16 cellular contexts compared by ENCODE assay signal in the genomic region with DNA sequence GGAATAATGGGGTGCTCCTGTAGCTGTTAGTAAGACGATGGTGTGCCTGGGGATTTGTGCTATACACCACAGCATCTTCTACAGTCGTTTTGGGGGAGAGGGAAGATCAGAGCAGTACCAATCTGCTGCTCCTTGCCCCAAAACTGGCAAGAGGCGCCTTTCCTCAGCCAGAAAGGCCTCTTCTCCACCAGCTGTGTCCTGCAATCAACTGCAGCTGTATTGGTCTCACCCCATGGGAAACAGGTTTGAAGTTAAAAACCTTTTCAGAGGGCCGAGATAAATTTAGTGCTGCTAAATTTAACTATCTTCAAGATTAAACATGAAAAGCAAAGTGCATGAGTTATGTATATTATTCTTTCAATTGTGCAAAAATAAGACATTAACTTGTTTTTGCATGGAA. TPM values are rescaled to one million over a fixed set of nuclear protein-coding genes. Genes with fewer than 3 reads are reported as not detected.
DNase-seq lines count a peak whose midpoint lies in the region; ATAC-seq and TF ChIP-seq lines count a peak whose summit lies in the region.
"Had no signal": no experiment of that assay in that cellular context is flagged by ENCODE, and none has a peak within 500 bp of the region (broad histone marks: within the 10 kb centered on the region; RNA-seq: fewer than 3 reads in every experiment).

No MANE protein-coding gene starts in this region.

- no peaks in the 10 kb centered on the region for H3K27me3 Mint-ChIP-seq in CD4-positive, CD25-positive, alpha-beta regulatory T cell
- no peaks in the 10 kb centered on the region for H3K27me3 Mint-ChIP-seq in CD8-positive, alpha-beta memory T cell
- H3K27me3 Mint-ChIP-seq in T-cell (no peaks in the 10 kb centered on the region), memory B cell (no peaks in the 10 kb centered on the region), GM23338 (ENCODE audit: insufficient read depth, low read depth, poor library complexity) (peaks cover 4% of the 10 kb centered on the region)

- H3K36me3 ChIP-seq in CD4-positive, CD25-positive, alpha-beta regulatory T cell (ENCODE audit: control insufficient read depth, insufficient read depth, low read length): no peaks in the 10 kb centered on the region
- H3K36me3 ChIP-seq in CD8-positive, alpha-beta memory T cell (ENCODE audit: insufficient read depth, low read length): no peaks in the 10 kb centered on the region
- no peaks in the 10 kb centered on the region for H3K36me3 ChIP-seq in GM23338 (ENCODE audit: insufficient read depth)
- H3K36me3 ChIP-seq: brain microvascular endothelial cell, spleen, stomach had no signal

- no peaks in the 10 kb centered on the region for H3F3A ChIP-seq in GM23338 (replicated peaks; ENCODE audit: low read depth)

- peak overlapping the region; percentile 56 to 87 (median 85) for H3K4me3 Mint-ChIP-seq in CD4-positive, CD25-positive, alpha-beta regulatory T cell
- peak overlapping the region; percentile 24 to 95 (median 72) for H3K4me3 Mint-ChIP-seq in CD8-positive, alpha-beta memory T cell
- H3K4me3 Mint-ChIP-seq in T-cell (peak overlapping the region; percentile 9 to 54 (median 43)), memory B cell (peak overlapping the region; percentile 25), GM23338 (no peak overlapping the region)
- H3K4me3 Mint-ChIP-seq: HFFc6 had no signal

- peaks cover 36% of the 10 kb centered on the region for H3K4me1 ChIP-seq in CD4-positive, CD25-positive, alpha-beta regulatory T cell (ENCODE audit: control insufficient read depth, insufficient read depth, low read length, poor library complexity, severe bottlenecking)
- peaks cover 16% of the 10 kb centered on the region for H3K4me1 ChIP-seq in CD8-positive, alpha-beta memory T cell (ENCODE audit: insufficient read depth, low read length)
- H3K4me1 ChIP-seq in GM23338 (ENCODE audit: insufficient read depth): peaks cover 21% of the 10 kb centered on the region

- CTCF ChIA-PET in CD8-positive, alpha-beta memory T cell (lab: Charles Lee): interaction anchor here (0.6 to 4.2 kb wide), 5 partner anchors 15 to 1370 kb away, joined by 3 to 44 read pairs (median 3); a partner anchor contains a TSS
- CTCF ChIA-PET in T-cell (lab: Charles Lee): interaction anchor here in 1 of 2 donors (0.5 to 1.3 kb wide), 2 partner anchors 10 to 522 kb away, joined by 3 read pairs; no protein-coding TSS in a partner anchor

- peak overlapping the region; percentile 1 for H3K27ac ChIP-seq in CD4-positive, CD25-positive, alpha-beta regulatory T cell (ENCODE audit: insufficient read depth, low read length, poor library complexity, severe bottlenecking)
- H3K27ac ChIP-seq in CD8-positive, alpha-beta memory T cell (ENCODE audit: low read depth, low read length): no peak overlapping the region
- no peak overlapping the region for H3K27ac ChIP-seq in GM23338 (ENCODE audit: low read depth)
- H3K27ac ChIP-seq: brain microvascular endothelial cell, hepatocyte had no signal

- H3K79me2 ChIP-seq in GM23338 (replicated peaks; ENCODE audit: insufficient read depth): peaks cover 24% of the 10 kb centered on the region

- DNase-seq in CD4-positive, CD25-positive, alpha-beta regulatory T cell: no peak
- DNase-seq in CD8-positive, alpha-beta memory T cell: no peak
- DNase-seq in T-cell: no peak
- DNase-seq in memory B cell (ENCODE audit: low spot score in 2 of 2): no peak
- DNase-seq in putamen (ENCODE audit: low spot score): no peak
- no peak for DNase-seq in GM23338 (ENCODE audit: low spot score)
- DNase-seq: activated effector memory CD4-positive, alpha-beta T cell treated with Interleukin-2 at 50 U/mL for 16 hours; brain microvascular endothelial cell; HFFc6; NCI-H1930; NCI-H526; spleen; stomach had no signal

- H3K9me2 ChIP-seq in GM23338 (ENCODE audit: insufficient read depth): no peaks in the 10 kb centered on the region

- peaks cover 15 to 38% (median 20%) of the 10 kb centered on the region in 4 donors for H3K4me1 Mint-ChIP-seq in CD4-positive, CD25-positive, alpha-beta regulatory T cell
- H3K4me1 Mint-ChIP-seq in CD8-positive, alpha-beta memory T cell: peaks cover 24 to 33% (median 30%) of the 10 kb centered on the region in 3 donors
- peaks cover 24 to 33% (median 30%) of the 10 kb centered on the region in 3 donors for H3K4me1 Mint-ChIP-seq in T-cell
- peaks cover 17% of the 10 kb centered on the region for H3K4me1 Mint-ChIP-seq in memory B cell
- H3K4me1 Mint-ChIP-seq in GM23338: peaks cover 21% of the 10 kb centered on the region; the same call in 2 of the 3 replicates

- no peak for ATAC-seq in CD4-positive, CD25-positive, alpha-beta regulatory T cell (ENCODE audit: low read depth in 2 of 2)
- no peak for ATAC-seq in T-cell (replicated peaks in 1 of 4)
- no peak for ATAC-seq in memory B cell (ENCODE audit: low read depth)
- no peak for ATAC-seq in GM18511 (IDR thresholded peaks at IDR 0.05; ENCODE audit: unreplicated experiment)
- no peak for ATAC-seq in GM23338
- ATAC-seq: activated CD4-positive, CD25-positive, alpha-beta regulatory T cell treated with anti-CD3 and anti-CD28 coated beads, Interleukin-2, amount 50 U/mL, for 24 hours had no signal

- no peaks in the 10 kb centered on the region for H3K27me3 ChIP-seq in CD4-positive, CD25-positive, alpha-beta regulatory T cell (ENCODE audit: control insufficient read depth, insufficient read depth, low read length)
- H3K27me3 ChIP-seq in CD8-positive, alpha-beta memory T cell (ENCODE audit: insufficient read depth, low read length, poor library complexity, severe bottlenecking): no peaks in the 10 kb centered on the region
- H3K27me3 ChIP-seq in GM23338 (ENCODE audit: insufficient read depth): no peaks in the 10 kb centered on the region
- H3K27me3 ChIP-seq: brain microvascular endothelial cell, hepatocyte, spleen, stomach had no signal

- H3K9me3 Mint-ChIP-seq in CD4-positive, CD25-positive, alpha-beta regulatory T cell: no peaks in the 10 kb centered on the region
- H3K9me3 Mint-ChIP-seq in CD8-positive, alpha-beta memory T cell: no peaks in the 10 kb centered on the region
- H3K9me3 Mint-ChIP-seq in T-cell (no peaks in the 10 kb centered on the region), memory B cell (no peaks in the 10 kb centered on the region), GM23338 (no peaks in the 10 kb centered on the region; the same call in 2 of the 3 replicates)
- H3K9me3 Mint-ChIP-seq: HFFc6 had no signal

- peaks cover 3% of the 10 kb centered on the region for H3K36me3 Mint-ChIP-seq in CD4-positive, CD25-positive, alpha-beta regulatory T cell
- H3K36me3 Mint-ChIP-seq in CD8-positive, alpha-beta memory T cell: peaks cover 0 to 8% (median 0%) of the 10 kb centered on the region in 3 donors
- H3K36me3 Mint-ChIP-seq in T-cell: no peaks in the 10 kb centered on the region
- H3K36me3 Mint-ChIP-seq in memory B cell: no peaks in the 10 kb centered on the region
- H3K36me3 Mint-ChIP-seq in GM23338 (ENCODE audit: low read depth): no peaks in the 10 kb centered on the region

- no peak for TF ChIP-seq CTCF in GM23338 (conservative IDR thresholded peaks at IDR 0.05; ENCODE audit: low read depth in 2 of 2)

- POLR2A ChIA-PET in CD8-positive, alpha-beta memory T cell (lab: Charles Lee): interaction anchor here (0.6 kb wide), 1 partner anchor 1220 kb away, joined by 6 read pairs; no protein-coding TSS in a partner anchor
- POLR2A ChIA-PET in T-cell (lab: Charles Lee): interaction anchor here (0.6 kb wide), 2 partner anchors 15 to 907 kb away, joined by 3 to 9 read pairs; no protein-coding TSS in a partner anchor

- H3K9me3 ChIP-seq in CD4-positive, CD25-positive, alpha-beta regulatory T cell (ENCODE audit: control insufficient read depth in 2 of 2, low read length in 2 of 2): no peaks in the 10 kb centered on the region
- H3K9me3 ChIP-seq in CD8-positive, alpha-beta memory T cell (ENCODE audit: low read length): no peaks in the 10 kb centered on the region
- H3K9me3 ChIP-seq: spleen, stomach had no signal

- no peaks in the 10 kb centered on the region for H4K20me1 ChIP-seq in GM23338 (replicated peaks; ENCODE audit: insufficient read depth)

- no peak overlapping the region for H2AFZ ChIP-seq in GM23338

- no peak overlapping the region for H3K4me3 ChIP-seq in CD4-positive, CD25-positive, alpha-beta regulatory T cell (ENCODE audit: low read depth, low read length)
- H3K4me3 ChIP-seq in CD8-positive, alpha-beta memory T cell (ENCODE audit: low read length): no peak overlapping the region
- no peak overlapping the region for H3K4me3 ChIP-seq in GM23338
- H3K4me3 ChIP-seq: hepatocyte had no signal

- H3K4me2 ChIP-seq in GM23338: no peak overlapping the region

- H3K27ac Mint-ChIP-seq in CD4-positive, CD25-positive, alpha-beta regulatory T cell: peak overlapping the region in 2 of 3 donors; percentile 51 to 71
- H3K27ac Mint-ChIP-seq in CD8-positive, alpha-beta memory T cell: peak overlapping the region in 6 of 8 donors; percentile 26 to 98 (median 66)
- peak overlapping the region; percentile 50 to 71 for H3K27ac Mint-ChIP-seq in T-cell
- H3K27ac Mint-ChIP-seq in memory B cell: no peak overlapping the region
- H3K27ac Mint-ChIP-seq in GM23338: no peak overlapping the region
- H3K27ac Mint-ChIP-seq: HFFc6 had no signal

TF ChIP-seq in GM23338, 12 proteins besides CTCF, POLR2A, EP300 and RAD21 (continues in another document):
- TF ChIP-seq CREB1 (CRISPR knock-in tag; IDR thresholded peaks at IDR 0.05; ENCODE audit: low read depth) (no peak), POLR2AphosphoS5 (IDR thresholded peaks at IDR 0.05; ENCODE audit: low read depth) (no peak), STAT1 (IDR thresholded peaks at IDR 0.05; ENCODE audit: unreplicated experiment) (no peak), EZH2 (IDR thresholded peaks at IDR 0.05; ENCODE audit: low read depth, unreplicated experiment) (no peak), EZH2phosphoT487 (IDR thresholded peaks at IDR 0.05; ENCODE audit: unreplicated experiment) (no peak), ZNF331 (CRISPR knock-in tag; IDR thresholded peaks at IDR 0.05; ENCODE audit: low read depth) (no peak)

RNA-seq across cellular contexts. Expression of a gene that starts 1.2 kb away (rescaled TPM):
- 96.0 TPM for total RNA-seq in CD4-positive, CD25-positive, alpha-beta regulatory T cell
- polyA plus RNA-seq in CD4-positive, CD25-positive, alpha-beta regulatory T cell: 100 to 1,000 TPM; 149 to 205 (median 183) TPM
- 10 to 100 TPM; 62.1 to 70.7 TPM for total RNA-seq in CD8-positive, alpha-beta memory T cell
- polyA plus RNA-seq in CD8-positive, alpha-beta memory T cell: 102 TPM
- total RNA-seq in T-cell: 10 to 100 TPM; 60.5 to 90.2 (median 68.6) TPM
- total RNA-seq in GM23338 (2014; rRNA removed; shearing (Covaris generic)): 39.0 and 54.2 TPM in 2 replicates
- 64.8 and 73.4 TPM in 2 replicates for polyA plus RNA-seq in GM23338 (2016; fragmentation: Nextera tagmentation; extraction: Ambion mirVana)

Comparison
In these comparisons a context has a peak if more than half of its experiments do, and no peak if none do; other contexts are left out.
1. H3K27ac Mint-ChIP-seq: peak in CD4-positive, CD25-positive, alpha-beta regulatory T cell (2 of 3), CD8-positive, alpha-beta memory T cell (6 of 8) and T-cell (2 of 2); none in memory B cell (single experiment) and GM23338 (single experiment).